10 cellular contexts compared by ENCODE assay signal in the genomic region with DNA sequence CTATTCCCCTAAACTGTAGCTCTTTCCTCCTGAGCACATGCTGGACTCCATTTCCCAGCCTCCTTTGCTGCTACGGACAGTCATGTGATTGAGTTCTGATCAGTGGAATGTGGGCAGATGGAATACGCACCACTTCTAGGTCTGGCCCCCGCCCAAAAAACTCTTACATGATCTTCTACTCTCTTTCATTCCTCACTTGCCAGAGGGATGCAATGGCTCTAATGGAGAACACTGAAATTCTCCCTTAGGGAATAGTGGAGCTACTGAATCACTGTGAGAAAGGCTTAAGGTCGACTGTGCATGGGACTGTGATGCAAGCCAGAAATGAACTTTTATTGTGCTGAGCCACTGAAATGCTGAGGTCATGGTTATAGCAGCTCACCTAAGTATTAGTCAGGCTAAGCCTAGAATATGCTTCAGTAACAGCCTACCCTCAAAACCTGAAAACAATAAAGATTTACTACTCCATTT. TPM values are rescaled to one million over a fixed set of nuclear protein-coding genes. Genes with fewer than 3 reads are reported as not detected.
DNase-seq lines count a peak whose midpoint lies in the region; TF ChIP-seq lines count a peak whose summit lies in the region.
"Had no signal": no experiment of that assay in that cellular context is flagged by ENCODE, and none has a peak within 500 bp of the region (broad histone marks: within the 10 kb centered on the region; RNA-seq: fewer than 3 reads in every experiment).

No MANE protein-coding gene starts in this region.

- H3K4me1 ChIP-seq in adrenal gland (replicated peaks in 1 of 2) (no peaks in the 10 kb centered on the region), iPS DF 6.9 (ENCODE audit: control insufficient read depth, insufficient read depth, low read length) (no peaks in the 10 kb centered on the region)

- H3K4me3 ChIP-seq in adrenal gland, result no peak overlapping the region
- no peak overlapping the region for H3K4me3 ChIP-seq in iPS DF 6.9 (ENCODE audit: low read length)
- H3K4me3 ChIP-seq: BLaER1 had no signal

- no peaks in the 10 kb centered on the region for H3K9me3 Mint-ChIP-seq in type B pancreatic cell
- H3K9me3 Mint-ChIP-seq: dendritic cell treated with granulocyte-macrophage colony-stimulating factor and Interleukin-4, amounts not matched to agents 40 ng/mL and 50 ng/mL, for 4 days had no signal

- H3K27ac Mint-ChIP-seq in type B pancreatic cell, result peak overlapping the region; percentile 77
- H3K27ac Mint-ChIP-seq: dendritic cell treated with granulocyte-macrophage colony-stimulating factor and Interleukin-4, amounts not matched to agents 40 ng/mL and 50 ng/mL, for 4 days had no signal

- no peak for TF ChIP-seq POLR2A in adrenal gland (IDR thresholded peaks at IDR 0.05)

- H3K9me3 ChIP-seq in adrenal gland (replicated peaks in 1 of 3) (no peaks in the 10 kb centered on the region), iPS DF 6.9 (ENCODE audit: control insufficient read depth, insufficient read depth, low read length) (no peaks in the 10 kb centered on the region; the same call in 1 of the 2 replicates)
- H3K9me3 ChIP-seq: BLaER1 had no signal

- H3K27me3 ChIP-seq in adrenal gland (no peaks in the 10 kb centered on the region), iPS DF 6.9 (ENCODE audit: control insufficient read depth, insufficient read depth, low read length) (no peaks in the 10 kb centered on the region)
- H3K27me3 ChIP-seq: BLaER1 had no signal

- no peak for TF ChIP-seq CTCF in adrenal gland (IDR thresholded peaks at IDR 0.05)
- no peak for TF ChIP-seq CTCF in type B pancreatic cell (conservative IDR thresholded peaks at IDR 0.05)

- 33 to 41% (median 36%) methylated on average over 4 of the region's 4 CpGs for WGBS in adrenal gland, 4 donors
- WGBS in iPS DF 6.9 (ENCODE audit: insufficient coverage, insufficient read length), result no CpG with 5 or more reads among the region's 4 CpGs

- no peaks in the 10 kb centered on the region for H3K36me3 ChIP-seq in adrenal gland (replicated peaks in 1 of 2)
- no peaks in the 10 kb centered on the region for H3K36me3 ChIP-seq in iPS DF 6.9 (ENCODE audit: control insufficient read depth, insufficient read depth, low read length)

- intact Hi-C loops in adrenal gland (cut with DNase I), result no loop called here

- H3K4me1 Mint-ChIP-seq in type B pancreatic cell (ENCODE audit: unreplicated experiment), result peaks cover 9% of the 10 kb centered on the region

- peak; percentile 4 for DNase-seq in NCI-H345 (lab: John Stamatoyannopoulos, UW)
- no peak for DNase-seq in NCI-H345 treated with DMSO at 0.1 percent for 48 hours (lab: John Stamatoyannopoulos, UW; ENCODE audit: unreplicated experiment)
- peak; percentile 21 to 82 (median 66) for DNase-seq in adrenal gland
- DNase-seq in iPS DF 6.9 (ENCODE audit: low read depth, low spot score), result peak; percentile 25
- no peak for DNase-seq in type B pancreatic cell (ENCODE audit: extremely low spot score, unreplicated experiment)
- DNase-seq in KG1 (lab: John Stamatoyannopoulos, UW), result no peak
- DNase-seq in MV-4-11 (lab: John Stamatoyannopoulos, UW), result no peak
- DNase-seq in occipital lobe (lab: John Stamatoyannopoulos, UW), result no peak

- H3K27me3 Mint-ChIP-seq in type B pancreatic cell, result no peaks in the 10 kb centered on the region

- peak overlapping the region in 1 of 5 donors; percentile 46 for H3K27ac ChIP-seq in adrenal gland
- H3K27ac ChIP-seq in iPS DF 6.9 (ENCODE audit: low read length), result no peak overlapping the region
- H3K27ac ChIP-seq: BLaER1 had no signal

- peak overlapping the region; percentile 24 for H3K4me3 Mint-ChIP-seq in type B pancreatic cell
- H3K4me3 Mint-ChIP-seq: dendritic cell treated with granulocyte-macrophage colony-stimulating factor and Interleukin-4, amounts not matched to agents 40 ng/mL and 50 ng/mL, for 4 days had no signal

- H3K36me3 Mint-ChIP-seq in type B pancreatic cell, result peaks cover under 1% of the 10 kb centered on the region

RNA-seq across cellular contexts. Expression of a gene that starts 13.0 kb away (rescaled TPM):
- 100 to 1,000 TPM; 122 to 361 (median 166) TPM for total RNA-seq in adrenal gland
- polyA plus RNA-seq in adrenal gland, result 100 to 1,000 TPM in 1 of 3 donors, 10 to 100 TPM in 2; 25.1 to 337 (median 26.1) TPM
- total RNA-seq in type B pancreatic cell (ENCODE audit: low replicate concordance), result 202 and 320 TPM in 2 replicates
- total RNA-seq in occipital lobe, result 244 TPM

RNA-seq across cellular contexts. Expression of a gene that starts 30.5 kb away (rescaled TPM):
- total RNA-seq in adrenal gland (10 to 100 TPM in 7 of 8 donors, 1 to 10 TPM in 1; 9.8 to 34.7 (median 15.7) TPM), type B pancreatic cell (ENCODE audit: low replicate concordance) (26.0 and 32.5 TPM in 2 replicates), occipital lobe (21.5 TPM)
- 10 to 100 TPM; 18.3 to 25.2 (median 18.3) TPM for polyA plus RNA-seq in adrenal gland

RNA-seq across cellular contexts. Expression of a gene that starts 37.9 kb away (rescaled TPM):
- total RNA-seq in adrenal gland (10 to 100 TPM; 12.9 to 21.9 (median 20.0) TPM), type B pancreatic cell (ENCODE audit: low replicate concordance) (11.8 and 18.9 TPM in 2 replicates), occipital lobe (4.8 TPM)
- 10 to 100 TPM; 14.5 to 42.9 (median 38.3) TPM for polyA plus RNA-seq in adrenal gland

Comparison
In these comparisons a context has a peak if more than half of its experiments do, and no peak if none do; other contexts are left out.
1. DNase-seq: peak in NCI-H345 (single experiment), adrenal gland (7 of 7) and iPS DF 6.9 (single experiment); none in NCI-H345 treated with DMSO at 0.1 percent for 48 hours (single experiment), type B pancreatic cell (single experiment), KG1 (single experiment), MV-4-11 (single experiment) and occipital lobe (single experiment).